Comparison of ENCODE assay signal across 8 cellular contexts in genomic region chr12:76777765-76778216, GRCh38. TPM values are rescaled to one million over a fixed set of nuclear protein-coding genes. Genes with fewer than 3 reads are reported as not detected.
A peak's percentile ranks its signal among the peaks of the same experiment; 100 is the strongest.
DNase-seq lines count a peak whose midpoint lies in the region; ATAC-seq and TF ChIP-seq lines count a peak whose summit lies in the region.

No MANE protein-coding gene starts in this region.

- 0 out of 2 replicates have a peak, but pooled peaks cover 6% of the 10 kb centered on the region for H3K9me3 ChIP-seq in DOHH2 (ENCODE audit: control insufficient read depth, insufficient read depth, low read length)

- H3K4me3 Mint-ChIP-seq in activated naive CD8-positive, alpha-beta T cell treated with anti-CD3 and anti-CD28 coated beads, Interleukin-2, amount 10 ng/mL, durations not matched to agents 7 days and 5 days = peak overlapping the region; percentile 42

- no peaks in the 10 kb centered on the region for H3K27me3 ChIP-seq in DOHH2 (ENCODE audit: control insufficient read depth, low read length)

- H3K4me1 Mint-ChIP-seq in activated naive CD8-positive, alpha-beta T cell treated with anti-CD3 and anti-CD28 coated beads, Interleukin-2, amount 10 ng/mL, durations not matched to agents 7 days and 5 days = peaks cover 21% of the 10 kb centered on the region

- no peaks in the 10 kb centered on the region for H3K36me3 ChIP-seq in DOHH2 (ENCODE audit: control insufficient read depth, low read length)

- H3K79me2 ChIP-seq in DOHH2 (ENCODE audit: control insufficient read depth, low read length) = peaks cover 98% of the 10 kb centered on the region

- H3K27ac ChIP-seq in DOHH2 (ENCODE audit: low read depth, low read length) = no peak overlapping the region

- no peaks in the 10 kb centered on the region for H3K27me3 Mint-ChIP-seq in activated naive CD8-positive, alpha-beta T cell treated with anti-CD3 and anti-CD28 coated beads, Interleukin-2, amount 10 ng/mL, durations not matched to agents 7 days and 5 days

- ATAC-seq in GM19438 (IDR thresholded peaks at IDR 0.05; ENCODE audit: low read depth, unreplicated experiment) (peak; percentile 100), HG03159 (IDR thresholded peaks at IDR 0.05; ENCODE audit: unreplicated experiment) (peak; percentile 100)
- peak; percentile 36 for ATAC-seq in activated naive CD8-positive, alpha-beta T cell treated with anti-CD3 and anti-CD28 coated beads, Interleukin-2, amount 10 ng/mL, durations not matched to agents 7 days and 5 days (ENCODE audit: low read depth)

- H4K20me1 ChIP-seq in DOHH2 (ENCODE audit: control insufficient read depth, insufficient read depth, low read depth, low read length) = no peaks in the 10 kb centered on the region

- DNase-seq in activated naive CD8-positive, alpha-beta T cell treated with anti-CD3 and anti-CD28 coated beads, Interleukin-2, amount 10 ng/mL, durations not matched to agents 7 days and 5 days = no peak
- DNase-seq in COLO668 (lab: John Stamatoyannopoulos, UW; ENCODE audit: unreplicated experiment) (no peak), pons (ENCODE audit: low spot score) (no peak), A172 (ENCODE audit: low spot score) (no peak)
- DNase-seq in stimulated activated naive CD4-positive, alpha-beta T cell (lab: John Stamatoyannopoulos, UW) = no peak

- no peak overlapping the region for H3K4me3 ChIP-seq in DOHH2 (ENCODE audit: low read length)

- no peaks in the 10 kb centered on the region for H3K9me2 ChIP-seq in DOHH2 (replicated peaks; ENCODE audit: control insufficient read depth, low read length)

- peaks cover 16% of the 10 kb centered on the region for H3K4me1 ChIP-seq in DOHH2 (ENCODE audit: control insufficient read depth, low read length)

- POLR2A ChIA-PET in activated naive CD8-positive, alpha-beta T cell treated with anti-CD3 and anti-CD28 coated beads, Interleukin-2, amount 10 ng/mL, durations not matched to agents 7 days and 5 days (lab: Charles Lee) = no interaction called here

- peaks cover 32% of the 10 kb centered on the region for H3K36me3 Mint-ChIP-seq in activated naive CD8-positive, alpha-beta T cell treated with anti-CD3 and anti-CD28 coated beads, Interleukin-2, amount 10 ng/mL, durations not matched to agents 7 days and 5 days

- H3K9me3 Mint-ChIP-seq in activated naive CD8-positive, alpha-beta T cell treated with anti-CD3 and anti-CD28 coated beads, Interleukin-2, amount 10 ng/mL, durations not matched to agents 7 days and 5 days = peaks cover 7% of the 10 kb centered on the region

- H3K4me2 ChIP-seq in DOHH2 (ENCODE audit: low read length) = peak overlapping the region; percentile 23; the same call in 1 of the 2 replicates

- no peak for TF ChIP-seq CTCF in DOHH2 (IDR thresholded peaks at IDR 0.05; ENCODE audit: low read depth, low read length, poor library complexity, severe bottlenecking)

- H3F3A ChIP-seq in DOHH2 (ENCODE audit: control insufficient read depth, insufficient read depth) = no peaks in the 10 kb centered on the region

- H3K27ac Mint-ChIP-seq in activated naive CD8-positive, alpha-beta T cell treated with anti-CD3 and anti-CD28 coated beads, Interleukin-2, amount 10 ng/mL, durations not matched to agents 7 days and 5 days = peak overlapping the region; percentile 1

RNA-seq across cellular contexts. Expression of gene ZDHHC17, which starts 13.9 kb away (rescaled TPM):
- 10 to 100 TPM; 31.7 to 37.4 TPM for total RNA-seq in activated naive CD8-positive, alpha-beta T cell treated with anti-CD3 and anti-CD28 coated beads, Interleukin-2, amount 10 ng/mL, durations not matched to agents 7 days and 5 days
- 16.6 and 19.4 TPM in 2 replicates for total RNA-seq in A172 (2014; rRNA removed; shearing (Covaris generic))

Comparison
In these comparisons a context has a peak if more than half of its experiments do, and no peak if none do; other contexts are left out.
1. ATAC-seq: peak in every context shown above with its lines; median percentile 100 in GM19438; 100 in HG03159; 36 in activated naive CD8-positive, alpha-beta T cell treated with anti-CD3 and anti-CD28 coated beads, Interleukin-2, amount 10 ng/mL, durations not matched to agents 7 days and 5 days.